Comparison of ENCODE assay signal across 8 cellular contexts in the genomic region with DNA sequence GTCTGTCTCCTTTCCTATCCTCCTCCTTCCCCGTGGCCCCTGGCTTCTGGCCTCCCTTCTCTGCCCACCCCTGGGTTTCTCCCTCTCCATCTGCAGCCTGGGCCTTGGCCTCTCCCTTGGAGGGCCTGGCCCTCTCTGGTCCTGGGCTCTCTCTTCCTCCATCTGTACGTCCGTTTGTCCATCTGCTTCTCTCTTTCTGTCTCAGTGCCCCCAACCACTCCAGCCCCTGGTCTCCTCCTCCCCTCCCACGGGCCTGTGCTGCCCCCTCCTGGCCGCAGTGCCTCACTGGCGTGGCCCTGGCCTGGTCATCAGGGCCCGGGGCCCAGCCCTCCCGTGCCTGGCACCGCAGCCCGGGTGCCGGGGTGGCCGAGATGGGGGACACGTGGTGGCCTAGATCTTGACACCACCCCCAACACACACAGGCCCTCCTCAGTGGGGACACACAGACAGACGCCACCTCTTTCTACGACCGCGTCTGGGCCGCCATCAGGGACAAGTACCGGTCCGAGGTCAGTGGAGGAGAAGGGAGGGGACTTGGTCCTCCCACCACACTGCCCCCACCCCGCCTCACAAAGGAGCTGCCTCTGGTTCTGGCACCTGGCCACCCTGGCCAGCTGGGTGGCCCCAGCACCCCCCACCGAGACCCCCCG. TPM values are rescaled to one million over a fixed set of nuclear protein-coding genes. Genes with fewer than 3 reads are reported as not detected.
DNase-seq lines count a peak whose midpoint lies in the region; ATAC-seq, FAIRE-seq and TF ChIP-seq lines count a peak whose summit lies in the region.

No MANE protein-coding gene starts in this region.

- H3K27ac ChIP-seq in layer of hippocampus (ENCODE audit: low read depth, low read length) = peak overlapping the region; percentile 98

- TF ChIP-seq CTCF in bronchial epithelial cell (IDR thresholded peaks at IDR 0.05; ENCODE audit: insufficient read depth, low read length, severe bottlenecking) = peak; percentile 76

- H3K27me3 ChIP-seq in bronchial epithelial cell (ENCODE audit: control insufficient read depth, insufficient read depth, low read length) (no peaks in the 10 kb centered on the region), layer of hippocampus (ENCODE audit: control insufficient read depth, insufficient read depth, low read length) (no peaks in the 10 kb centered on the region)

- no peak for ATAC-seq in GM21360 (IDR thresholded peaks at IDR 0.05; ENCODE audit: unreplicated experiment)
- ATAC-seq in GM18519 (IDR thresholded peaks at IDR 0.05; ENCODE audit: low FRiP score, unreplicated experiment) = no peak

- no peak for FAIRE-seq in bronchial epithelial cell (lab: Jason Lieb, UNC)

- no peak overlapping the region for H3K4me3 ChIP-seq in bronchial epithelial cell (ENCODE audit: low read depth, low read length)

- DNase-seq in activated gamma-delta T cell treated with Interleukin-2 at 50 U/mL for 16 hours (peak; percentile 47), activated gamma-delta T cell (lab: John Stamatoyannopoulos, UW) (no peak), T1000 (lab: John Stamatoyannopoulos, UW) (peak; percentile 4), bronchial epithelial cell (ENCODE audit: low read depth) (no peak)
- peak; percentile 24 to 43 for DNase-seq in stimulated activated CD4-positive, alpha-beta T cell treated with anti-CD3 and anti-CD28 coated beads, Interleukin-4, amount 100 ng/mL, for 4 hours

- H3K36me3 ChIP-seq in bronchial epithelial cell (ENCODE audit: control insufficient read depth, insufficient read depth, low read length) = peaks cover 29% of the 10 kb centered on the region

RNA-seq across cellular contexts. Expression of a gene that starts 11.3 kb away (rescaled TPM):
- 67.9 and 75.8 TPM in 2 replicates for total RNA-seq in bronchial epithelial cell

RNA-seq across cellular contexts. Expression of a gene that starts 11.9 kb away (rescaled TPM):
- total RNA-seq in bronchial epithelial cell = not detected in 2 replicates

RNA-seq across cellular contexts. Expression of a gene that starts 27.7 kb away (rescaled TPM):
- total RNA-seq in bronchial epithelial cell = 0.26 TPM in 2 replicates

RNA-seq across cellular contexts. Expression of a gene that starts 34.1 kb away (rescaled TPM):
- total RNA-seq in bronchial epithelial cell = not detected in 2 replicates

RNA-seq across cellular contexts. Expression of a gene that starts 58.9 kb away (rescaled TPM):
- total RNA-seq in bronchial epithelial cell = 5.3 and 8.3 TPM in 2 replicates

Comparison
In these comparisons a context has a peak if more than half of its experiments do, and no peak if none do; other contexts are left out.
1. DNase-seq: peak in activated gamma-delta T cell treated with Interleukin-2 at 50 U/mL for 16 hours (single experiment), T1000 (single experiment) and stimulated activated CD4-positive, alpha-beta T cell treated with anti-CD3 and anti-CD28 coated beads, Interleukin-4, amount 100 ng/mL, for 4 hours (2 of 2); none in activated gamma-delta T cell (single experiment) and bronchial epithelial cell (single experiment).